8 cellular contexts compared by ENCODE assay signal in genomic region chr5:78221964-78222451, GRCh38.
DNase-seq lines count a peak whose midpoint lies in the region; ATAC-seq and TF ChIP-seq lines count a peak whose summit lies in the region.

No MANE protein-coding gene starts in this region.

- H2AFZ ChIP-seq in IMR-90 (replicated peaks; ENCODE audit: low read length, poor library complexity), result no peak overlapping the region
- H2AFZ ChIP-seq in neuronal stem cell (ENCODE audit: low read length), result no peak overlapping the region

- H2BK120ac ChIP-seq in IMR-90 (ENCODE audit: low read depth, low read length) (no peak overlapping the region), neuronal stem cell (ENCODE audit: low read depth, low read length) (no peak overlapping the region)

- no peak overlapping the region for H2BK12ac ChIP-seq in neuronal stem cell (ENCODE audit: low read length)

- no TSS peak for BruUV-seq in IMR-90 (replicated peaks; lab: Mats Ljungman, UMichigan)

- no peak overlapping the region for H3K4me3 ChIP-seq in IMR-90 (ENCODE audit: insufficient read depth, low read depth, low read length)
- H3K4me3 ChIP-seq in neuronal stem cell (ENCODE audit: low read length in 2 of 2), result no peak overlapping the region
- H3K4me3 ChIP-seq in vagina, result no peak overlapping the region

- H4K5ac ChIP-seq in IMR-90 (ENCODE audit: low read depth, low read length), result no peak overlapping the region

- H3K18ac ChIP-seq in IMR-90 (ENCODE audit: low read depth, low read length) (no peak overlapping the region), neuronal stem cell (ENCODE audit: low read length) (no peak overlapping the region)

- H3K14ac ChIP-seq in IMR-90 (replicated peaks; ENCODE audit: low read depth, low read length) (no peak overlapping the region), neuronal stem cell (ENCODE audit: low read length) (no peak overlapping the region)

- H4K91ac ChIP-seq in IMR-90 (ENCODE audit: insufficient read depth, low read depth, low read length), result no peak overlapping the region
- H4K91ac ChIP-seq in neuronal stem cell (ENCODE audit: low read depth, low read length, poor library complexity), result no peak overlapping the region

- H2BK5ac ChIP-seq in IMR-90 (ENCODE audit: low read depth, low read length, poor library complexity, severe bottlenecking), result no peak overlapping the region
- no peak overlapping the region for H2BK5ac ChIP-seq in neuronal stem cell (ENCODE audit: low read length)

- H3K36me3 ChIP-seq in IMR-90 (ENCODE audit: control insufficient read depth, insufficient read depth, low read length), result peaks cover 6% of the 10 kb centered on the region; the same call in 1 of the 2 replicates
- peaks cover 0 to 88% of the 10 kb centered on the region in 2 donors for H3K36me3 ChIP-seq in neuronal stem cell (replicated peaks in 1 of 2; ENCODE audit: control insufficient read depth in 2 of 2, insufficient read depth in 2 of 2, low read length in 2 of 2)
- H3K36me3 ChIP-seq in vagina, result peaks cover 0 to 27% of the 10 kb centered on the region in 2 donors

- H3K4ac ChIP-seq in IMR-90 (ENCODE audit: low read depth, low read length) (no peak overlapping the region), neuronal stem cell (ENCODE audit: low read length) (no peak overlapping the region)

- H2BK15ac ChIP-seq in IMR-90 (ENCODE audit: low read depth, low read length), result no peak overlapping the region
- H2BK15ac ChIP-seq in neuronal stem cell (ENCODE audit: low read length), result no peak overlapping the region

- H3K27ac ChIP-seq in IMR-90 (ENCODE audit: insufficient read depth, low read length), result no peak overlapping the region
- no peak overlapping the region for H3K27ac ChIP-seq in neuronal stem cell (replicated peaks; ENCODE audit: low read length)
- no peak overlapping the region for H3K27ac ChIP-seq in caudate nucleus (ENCODE audit: low read depth, low read length)
- H3K27ac ChIP-seq in vagina, result no peak overlapping the region

- in situ Hi-C loops in IMR-90 (cut with MboI; ENCODE audit: low sequenced_read_pairs), result no loop called here
- in situ Hi-C loops in T47D (cut with HindIII; ENCODE audit: low pct_unique_long_range_greater_than_20kb, low sequenced_read_pairs), result no loop called here

- H3K27me3 ChIP-seq in IMR-90 (ENCODE audit: control insufficient read depth, insufficient read depth, low read length), result no peaks in the 10 kb centered on the region
- no peaks in the 10 kb centered on the region for H3K27me3 ChIP-seq in neuronal stem cell (ENCODE audit: control insufficient read depth in 3 of 3, insufficient read depth in 3 of 3, low read depth in 1 of 3, low read length in 3 of 3)
- no peaks in the 10 kb centered on the region for H3K27me3 ChIP-seq in vagina

- H3K9ac ChIP-seq in IMR-90 (ENCODE audit: low read depth, low read length) (no peak overlapping the region), neuronal stem cell (ENCODE audit: low read depth, low read length, poor library complexity) (no peak overlapping the region)

- WGBS in IMR-90 (ENCODE audit: extremely low coverage in 2 of 2, insufficient read length in 1 of 2), 2 experiments, result no CpG with 5 or more reads among the region's 2 CpGs
- no CpG with 5 or more reads among the region's 2 CpGs for WGBS in neuronal stem cell (ENCODE audit: extremely low coverage in 2 of 2, insufficient read length in 2 of 2, insufficient replicate concordance in 1 of 2), 2 donors

- H3K4me2 ChIP-seq in IMR-90 (ENCODE audit: low read depth, low read length) (no peak overlapping the region), neuronal stem cell (ENCODE audit: insufficient read depth, low read length, poor library complexity, severe bottlenecking) (no peak overlapping the region)

- no peak overlapping the region for H3K23ac ChIP-seq in IMR-90 (ENCODE audit: low read depth, low read length)
- no peak overlapping the region for H3K23ac ChIP-seq in neuronal stem cell (ENCODE audit: low read depth, low read length, poor library complexity)

- no peak for TF ChIP-seq POLR2A in IMR-90 (IDR thresholded peaks at IDR 0.05; ENCODE audit: low read depth, low read length)
- no peak for TF ChIP-seq POLR2A in vagina (IDR thresholded peaks at IDR 0.05)

- H3K9me1 ChIP-seq in IMR-90 (ENCODE audit: insufficient read depth, low read length), result no peaks in the 10 kb centered on the region

- H4K20me1 ChIP-seq in IMR-90 (ENCODE audit: insufficient read depth, low read length), result no peaks in the 10 kb centered on the region

- POLR2A ChIA-PET in IMR-90 (lab: Charles Lee; ENCODE audit: unreplicated experiment), result no interaction called here

- DNase-seq in IMR-90 (peak; percentile 4), T47D (ENCODE audit: low read depth in 1 of 2, low spot score in 1 of 2) (peak; percentile 23 to 65), neuronal stem cell (ENCODE audit: low spot score) (no peak), cardiac septum (ENCODE audit: low spot score) (no peak), caudate nucleus (lab: John Stamatoyannopoulos, UW) (no peak), vagina (ENCODE audit: extremely low spot score in 2 of 2) (no peak)

- ATAC-seq in GM21717 (IDR thresholded peaks at IDR 0.05; ENCODE audit: unreplicated experiment) (peak; percentile 97), IMR-90 (ENCODE audit: low read depth) (no peak; the same call in 1 of the 2 replicates)

- dilution Hi-C loops in IMR-90 (cut with HindIII; ENCODE audit: low sequenced_read_pairs, unreplicated experiment), result no loop called here

- TF ChIP-seq RAD21 in IMR-90 (IDR thresholded peaks at IDR 0.05; ENCODE audit: low read length), result no peak

- H4K8ac ChIP-seq in IMR-90 (ENCODE audit: low read depth in 2 of 2, low read length in 2 of 2) (no peak overlapping the region), neuronal stem cell (ENCODE audit: low read depth, low read length) (no peak overlapping the region)

- H3K4me1 ChIP-seq in IMR-90 (ENCODE audit: control insufficient read depth, insufficient read depth, low read length) (no peaks in the 10 kb centered on the region), neuronal stem cell (ENCODE audit: control insufficient read depth in 2 of 2, insufficient read depth in 1 of 2, low read depth in 1 of 2, low read length in 2 of 2) (no peaks in the 10 kb centered on the region), vagina (no peaks in the 10 kb centered on the region)

- no peak overlapping the region for H2AK9ac ChIP-seq in IMR-90 (replicated peaks; ENCODE audit: low read depth, low read length, poor library complexity)

- no peak overlapping the region for H3K56ac ChIP-seq in IMR-90 (ENCODE audit: extremely low read depth, insufficient read depth, low read length)

- intact Hi-C loops in IMR-90 (cut with micrococcal nuclease) (loop anchor here (1.0 kb wide), 1 partner anchor 44 kb away; no protein-coding TSS in a partner anchor), cardiac septum (cut with DNase I) (no loop called here), vagina (cut with DNase I) (no loop called here)

- H2AK5ac ChIP-seq in IMR-90 (ENCODE audit: low read depth, low read length) (no peak overlapping the region), neuronal stem cell (ENCODE audit: low read depth, low read length) (no peak overlapping the region)

- H2BK20ac ChIP-seq in IMR-90 (ENCODE audit: low read depth, low read length), result no peak overlapping the region

- H3K79me1 ChIP-seq in IMR-90 (ENCODE audit: low read depth in 1 of 2, low read length in 2 of 2) (peaks cover 5 to 19% of the 10 kb centered on the region in 2 experiments), neuronal stem cell (ENCODE audit: low read depth, low read length) (no peaks in the 10 kb centered on the region)

- CTCF ChIA-PET in IMR-90 (lab: Yijun Ruan, JAX), result interaction anchor here (0.6 to 1.4 kb wide), 2 partner anchors 46 to 59 kb away, joined by 3 to 4 read pairs; no protein-coding TSS in a partner anchor

- peaks cover 2% of the 10 kb centered on the region; the same call in 1 of the 2 replicates for H3K9me3 ChIP-seq in IMR-90 (ENCODE audit: control insufficient read depth, insufficient read depth, low read length)
- peaks cover 0 to 22% of the 10 kb centered on the region in 2 donors for H3K9me3 ChIP-seq in neuronal stem cell (replicated peaks in 1 of 2; ENCODE audit: control insufficient read depth in 2 of 2, insufficient read depth in 1 of 2, low read depth in 1 of 2, low read length in 2 of 2)
- H3K9me3 ChIP-seq in vagina, result peaks cover 3% of the 10 kb centered on the region

- peak; percentile 50 for TF ChIP-seq CTCF in GM12874 (IDR thresholded peaks at IDR 0.05; ENCODE audit: insufficient read depth, low read depth, low read length)
- TF ChIP-seq CTCF in IMR-90 (conservative IDR thresholded peaks at IDR 0.05; ENCODE audit: low read depth, low read length), result no peak
- TF ChIP-seq CTCF in vagina (IDR thresholded peaks at IDR 0.05), result no peak

TF ChIP-seq in IMR-90, 13 proteins besides CTCF, POLR2A, EP300 and RAD21 (continues in another document):
- no peak for TF ChIP-seq RCOR1 (IDR thresholded peaks at IDR 0.05; ENCODE audit: insufficient replicate concordance, low read length)
- TF ChIP-seq BHLHE40 (IDR thresholded peaks at IDR 0.05; ENCODE audit: low read depth, low read length), result no peak
- TF ChIP-seq CEBPB (IDR thresholded peaks at IDR 0.05; ENCODE audit: low read depth, low read length), result no peak
- no peak for TF ChIP-seq CHD1 (IDR thresholded peaks at IDR 0.05; ENCODE audit: low read depth, low read length)
- no peak for TF ChIP-seq USF2 (IDR thresholded peaks at IDR 0.05; ENCODE audit: low read depth, low read length)
- no peak for TF ChIP-seq MAZ (IDR thresholded peaks at IDR 0.05; ENCODE audit: borderline replicate concordance, low read depth, low read length)
- TF ChIP-seq ELK1 (IDR thresholded peaks at IDR 0.05; ENCODE audit: borderline replicate concordance, low read depth, low read length), result no peak
- TF ChIP-seq NFE2L2 (IDR thresholded peaks at IDR 0.05; ENCODE audit: low read depth, low read length), result no peak
- TF ChIP-seq RFX5 (IDR thresholded peaks at IDR 0.05; ENCODE audit: low read depth, low read length), result no peak
- TF ChIP-seq SMC3 (IDR thresholded peaks at IDR 0.05; ENCODE audit: low read depth, low read length), result no peak

Comparison
In these comparisons a context has a peak if more than half of its experiments do, and no peak if none do; other contexts are left out.
1. DNase-seq: peak in IMR-90 (single experiment) and T47D (2 of 2); none in neuronal stem cell (single experiment), cardiac septum (single experiment), caudate nucleus (0 of 61) and vagina (0 of 2).